In the genomic region with DNA sequence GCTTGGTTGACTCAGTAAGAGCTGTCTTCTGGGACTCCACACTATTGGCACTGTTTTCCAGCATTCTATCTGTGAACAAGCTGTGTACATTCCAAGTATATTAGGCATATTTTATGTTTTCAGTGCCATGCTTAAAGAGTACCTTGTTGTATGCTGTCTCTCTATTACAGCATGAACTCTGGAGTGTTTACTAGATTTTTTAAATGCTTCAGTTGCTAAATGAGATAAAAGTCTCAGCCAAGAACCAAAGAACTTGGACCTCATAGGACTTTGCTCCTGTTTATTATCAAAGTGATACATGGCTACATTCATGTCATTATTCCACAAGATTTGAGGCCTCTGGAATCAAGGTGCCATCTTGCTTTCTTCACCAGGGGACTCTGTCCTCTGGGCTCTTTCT, we compare ENCODE assay signal across 14 cellular contexts.
DNase-seq lines count a peak whose midpoint lies in the region; TF ChIP-seq lines count a peak whose summit lies in the region.
"Had no signal": no experiment of that assay in that cellular context is flagged by ENCODE, and none has a peak within 500 bp of the region (broad histone marks: within the 10 kb centered on the region; RNA-seq: fewer than 3 reads in every experiment).

No MANE protein-coding gene starts in this region.

- H3K4me1 ChIP-seq in adipocyte (ENCODE audit: control insufficient read depth, insufficient read depth, low read length) (peaks cover 31% of the 10 kb centered on the region), osteoblast (ENCODE audit: insufficient read depth, low read length) (peaks cover 17% of the 10 kb centered on the region), suprapubic skin (no peaks in the 10 kb centered on the region)

- no peak for TF ChIP-seq EP300 in suprapubic skin (IDR thresholded peaks at IDR 0.05)

- H3K4me2 ChIP-seq in osteoblast (ENCODE audit: insufficient read depth, low read length): no peak overlapping the region

- no peak for TF ChIP-seq POLR2A in suprapubic skin (IDR thresholded peaks at IDR 0.05)

- no peaks in the 10 kb centered on the region for H3K4me1 Mint-ChIP-seq in activated naive CD8-positive, alpha-beta T cell treated with anti-CD3 and anti-CD28 coated beads for 36 hours
- H3K4me1 Mint-ChIP-seq: activated T-helper 17 cell treated with anti-CD3 and anti-CD28 coated beads, Interleukin-2, amount 50 U/mL, for 72 hours; nephron had no signal

- H3K9me3 Mint-ChIP-seq in activated naive CD8-positive, alpha-beta T cell treated with anti-CD3 and anti-CD28 coated beads for 36 hours: no peaks in the 10 kb centered on the region
- H3K9me3 Mint-ChIP-seq: activated T-helper 17 cell treated with anti-CD3 and anti-CD28 coated beads, Interleukin-2, amount 50 U/mL, for 72 hours; nephron had no signal

- H3K27me3 ChIP-seq in adipocyte (replicated peaks; ENCODE audit: control insufficient read depth, insufficient read depth, low read length) (no peaks in the 10 kb centered on the region), osteoblast (ENCODE audit: insufficient read depth, low read length) (no peaks in the 10 kb centered on the region), suprapubic skin (no peaks in the 10 kb centered on the region)

- TF ChIP-seq CTCF in foreskin fibroblast (IDR thresholded peaks at IDR 0.05; ENCODE audit: low read depth, low read length): no peak
- no peak for TF ChIP-seq CTCF in osteoblast (IDR thresholded peaks at IDR 0.05; ENCODE audit: extremely low read depth, low read depth, low read length)
- no peak for TF ChIP-seq CTCF in suprapubic skin (IDR thresholded peaks at IDR 0.05)

- H3K79me2 ChIP-seq in osteoblast (ENCODE audit: insufficient read depth, low read length): no peaks in the 10 kb centered on the region

- H3K27ac ChIP-seq in osteoblast (ENCODE audit: low read depth, low read length): no peak overlapping the region
- no peak overlapping the region for H3K27ac ChIP-seq in suprapubic skin

- no peak overlapping the region for H2AFZ ChIP-seq in osteoblast (ENCODE audit: low read length)

- DNase-seq in AG08396 (ENCODE audit: low spot score): peak; percentile 71
- DNase-seq in adipocyte (ENCODE audit: low read depth): peak; percentile 74
- peak; percentile 67 to 80 for DNase-seq in foreskin fibroblast
- DNase-seq in osteoblast (ENCODE audit: insufficient read length, low spot score, missing footprints): peak; percentile 35
- DNase-seq in cerebellar cortex (ENCODE audit: low spot score): no peak
- no peak for DNase-seq in activated naive CD8-positive, alpha-beta T cell treated with anti-CD3 and anti-CD28 coated beads for 36 hours
- DNase-seq in suprapubic skin (ENCODE audit: low spot score in 2 of 2): no peak
- no peak for DNase-seq in NCI-H2171 (lab: John Stamatoyannopoulos, UW)
- DNase-seq: NCI-H2171 treated with DMSO at 0.1 percent for 48 hours; stimulated activated CD4-positive, alpha-beta T cell treated with anti-CD3 and anti-CD28 coated beads, Interleukin-12 subunit alpha, Interleukin-12 subunit beta, amount 100 ng/mL, for 4 hours; T-helper 1 cell had no signal

- no peaks in the 10 kb centered on the region for H4K20me1 ChIP-seq in osteoblast (ENCODE audit: insufficient read depth, low read length)

- no peaks in the 10 kb centered on the region for H3K36me3 ChIP-seq in adipocyte (ENCODE audit: control insufficient read depth, insufficient read depth, low read length, severe bottlenecking)
- no peaks in the 10 kb centered on the region for H3K36me3 ChIP-seq in osteoblast (ENCODE audit: insufficient read depth, low read length)
- H3K36me3 ChIP-seq in suprapubic skin: no peaks in the 10 kb centered on the region

- no peak overlapping the region for H3K4me3 ChIP-seq in adipocyte (ENCODE audit: low read length)
- no peak overlapping the region for H3K4me3 ChIP-seq in foreskin fibroblast (ENCODE audit: low read depth in 1 of 2, low read length in 2 of 2)
- no peak overlapping the region for H3K4me3 ChIP-seq in osteoblast (ENCODE audit: insufficient read depth, low read length)
- no peak overlapping the region for H3K4me3 ChIP-seq in suprapubic skin

- H3K27me3 Mint-ChIP-seq in activated naive CD8-positive, alpha-beta T cell treated with anti-CD3 and anti-CD28 coated beads for 36 hours: peaks cover 1% of the 10 kb centered on the region
- H3K27me3 Mint-ChIP-seq: activated T-helper 17 cell treated with anti-CD3 and anti-CD28 coated beads, Interleukin-2, amount 50 U/mL, for 72 hours; B cell had no signal

- peak overlapping the region; percentile 6 for H3K9ac ChIP-seq in adipocyte (ENCODE audit: low read length)

- no peaks in the 10 kb centered on the region for H3K36me3 Mint-ChIP-seq in activated naive CD8-positive, alpha-beta T cell treated with anti-CD3 and anti-CD28 coated beads for 36 hours

- no peak overlapping the region for H3K4me3 Mint-ChIP-seq in activated naive CD8-positive, alpha-beta T cell treated with anti-CD3 and anti-CD28 coated beads for 36 hours
- H3K4me3 Mint-ChIP-seq: activated T-helper 17 cell treated with anti-CD3 and anti-CD28 coated beads, Interleukin-2, amount 50 U/mL, for 72 hours; B cell; nephron had no signal

- H3K27ac Mint-ChIP-seq in activated naive CD8-positive, alpha-beta T cell treated with anti-CD3 and anti-CD28 coated beads for 36 hours: no peak overlapping the region
- H3K27ac Mint-ChIP-seq: activated T-helper 17 cell treated with anti-CD3 and anti-CD28 coated beads, Interleukin-2, amount 50 U/mL, for 72 hours; B cell; nephron had no signal

- H3K9me3 ChIP-seq in adipocyte (ENCODE audit: control insufficient read depth, low read length) (no peaks in the 10 kb centered on the region), osteoblast (ENCODE audit: low read depth, low read length) (no peaks in the 10 kb centered on the region), suprapubic skin (no peaks in the 10 kb centered on the region)

Comparison
In these comparisons a context has a peak if more than half of its experiments do, and no peak if none do; other contexts are left out.
1. DNase-seq: peak in AG08396 (single experiment), adipocyte (single experiment), foreskin fibroblast (2 of 2) and osteoblast (single experiment); none in cerebellar cortex (single experiment), activated naive CD8-positive, alpha-beta T cell treated with anti-CD3 and anti-CD28 coated beads for 36 hours (single experiment), suprapubic skin (0 of 2) and NCI-H2171 (single experiment).